In the genomic region with DNA sequence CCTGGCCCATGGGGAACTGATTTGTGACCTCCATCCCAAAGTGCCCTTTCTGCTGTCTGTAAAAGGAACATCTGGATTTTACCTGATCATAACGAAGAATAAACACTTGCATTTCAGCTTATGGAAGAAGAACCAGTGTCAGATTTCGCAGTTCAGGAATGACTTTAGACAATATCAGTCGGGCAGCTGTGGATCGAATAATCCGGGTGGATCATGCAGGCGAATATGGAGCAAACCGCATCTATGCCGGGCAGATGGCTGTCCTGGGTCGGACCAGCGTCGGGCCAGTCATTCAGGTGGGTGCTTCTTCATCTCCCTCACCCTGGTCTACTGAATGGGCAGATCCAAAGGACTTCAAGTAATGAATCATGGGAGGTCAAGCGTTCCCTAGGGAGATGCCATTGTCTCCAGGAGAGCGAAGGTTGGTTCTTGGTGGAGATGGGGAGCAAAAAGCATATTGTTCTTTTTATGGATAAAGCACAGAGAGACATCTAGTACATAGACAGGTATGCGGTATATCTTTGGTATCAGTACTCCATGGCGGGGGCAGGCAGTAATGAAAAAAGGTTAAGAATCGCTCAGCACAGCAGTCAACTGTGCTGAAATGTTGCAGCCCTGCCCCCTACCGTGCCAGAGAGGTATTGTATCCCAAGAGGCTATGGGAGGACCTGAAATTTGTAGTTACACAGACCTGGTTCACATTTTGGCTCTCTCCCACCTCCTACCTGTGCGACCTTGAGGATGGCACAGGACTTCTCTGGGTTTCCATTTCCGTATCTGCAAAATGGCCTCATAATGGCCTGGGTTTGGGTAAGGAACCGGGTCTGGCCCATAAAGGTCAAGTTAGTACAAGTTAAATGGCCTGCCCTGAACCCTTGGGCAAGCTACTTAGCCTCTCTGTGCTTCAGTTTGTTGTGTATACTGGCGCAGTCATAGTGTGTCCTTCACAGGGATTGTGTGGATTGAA, we compare ENCODE assay signal across 1 cellular context.
A peak's percentile ranks its signal among the peaks of the same experiment; 100 is the strongest.
TF ChIP-seq lines count a peak whose summit lies in the region.

No MANE protein-coding gene starts in this region.

TF ChIP-seq in HepG2, 621 proteins besides CTCF, POLR2A, EP300 and RAD21 (continues in another document):
- TF ChIP-seq GATAD2A (CRISPR knock-in tag; IDR thresholded peaks at IDR 0.05) = peak; percentile 46; the same call in 1 of the 2 replicates
- TF ChIP-seq ZNF367 (CRISPR knock-in tag; IDR thresholded peaks at IDR 0.05; ENCODE audit: borderline replicate concordance) = no peak
- peak; percentile 62 for TF ChIP-seq TEAD3 (CRISPR knock-in tag; optimal IDR thresholded peaks at IDR 0.05; ENCODE audit: borderline replicate concordance)
- no peak for TF ChIP-seq EZH2 (conservative IDR thresholded peaks at IDR 0.05; ENCODE audit: low read depth, low read length)
- TF ChIP-seq, protein P1, sequence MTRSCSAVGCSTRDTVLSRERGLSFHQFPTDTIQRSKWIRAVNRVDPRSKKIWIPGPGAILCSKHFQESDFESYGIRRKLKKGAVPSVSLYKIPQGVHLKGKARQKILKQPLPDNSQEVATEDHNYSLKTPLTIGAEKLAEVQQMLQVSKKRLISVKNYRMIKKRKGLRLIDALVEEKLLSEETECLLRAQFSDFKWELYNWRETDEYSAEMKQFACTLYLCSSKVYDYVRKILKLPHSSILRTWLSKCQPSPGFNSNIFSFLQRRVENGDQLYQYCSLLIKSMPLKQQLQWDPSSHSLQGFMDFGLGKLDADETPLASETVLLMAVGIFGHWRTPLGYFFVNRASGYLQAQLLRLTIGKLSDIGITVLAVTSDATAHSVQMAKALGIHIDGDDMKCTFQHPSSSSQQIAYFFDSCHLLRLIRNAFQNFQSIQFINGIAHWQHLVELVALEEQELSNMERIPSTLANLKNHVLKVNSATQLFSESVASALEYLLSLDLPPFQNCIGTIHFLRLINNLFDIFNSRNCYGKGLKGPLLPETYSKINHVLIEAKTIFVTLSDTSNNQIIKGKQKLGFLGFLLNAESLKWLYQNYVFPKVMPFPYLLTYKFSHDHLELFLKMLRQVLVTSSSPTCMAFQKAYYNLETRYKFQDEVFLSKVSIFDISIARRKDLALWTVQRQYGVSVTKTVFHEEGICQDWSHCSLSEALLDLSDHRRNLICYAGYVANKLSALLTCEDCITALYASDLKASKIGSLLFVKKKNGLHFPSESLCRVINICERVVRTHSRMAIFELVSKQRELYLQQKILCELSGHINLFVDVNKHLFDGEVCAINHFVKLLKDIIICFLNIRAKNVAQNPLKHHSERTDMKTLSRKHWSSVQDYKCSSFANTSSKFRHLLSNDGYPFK (CRISPR knock-in tag; IDR thresholded peaks at IDR 0.05; ENCODE audit: borderline replicate concordance) = 0 out of 2 replicates have a peak, but pooled peaks have one; percentile 18
- TF ChIP-seq ZMYM2 (CRISPR knock-in tag; IDR thresholded peaks at IDR 0.05) = no peak
- peak; percentile 71; the same call in 1 of the 2 replicates for TF ChIP-seq CBX5 (CRISPR knock-in tag; IDR thresholded peaks at IDR 0.05; ENCODE audit: borderline replicate concordance)
- TF ChIP-seq ZNF644 (CRISPR knock-in tag; IDR thresholded peaks at IDR 0.05; ENCODE audit: low read depth) = no peak
- TF ChIP-seq CEBPB (IDR thresholded peaks at IDR 0.05; ENCODE audit: borderline replicate concordance, low read depth, low read length) = no peak
- peak; percentile 40; the same call in 1 of the 2 replicates for TF ChIP-seq BCL6 (CRISPR knock-in tag; IDR thresholded peaks at IDR 0.05)
- peak; percentile 73; the same call in 1 of the 2 replicates for TF ChIP-seq ZKSCAN8 (CRISPR knock-in tag; IDR thresholded peaks at IDR 0.05; ENCODE audit: borderline replicate concordance)
- peak; percentile 62; the same call in 1 of the 2 replicates for TF ChIP-seq ZNF329 (CRISPR knock-in tag; IDR thresholded peaks at IDR 0.05; ENCODE audit: low read depth)
- TF ChIP-seq PRDM4 (CRISPR knock-in tag; IDR thresholded peaks at IDR 0.05; ENCODE audit: borderline replicate concordance) = no peak
- TF ChIP-seq ARNTL (CRISPR knock-in tag; IDR thresholded peaks at IDR 0.05) = no peak
- TF ChIP-seq, protein P2, sequence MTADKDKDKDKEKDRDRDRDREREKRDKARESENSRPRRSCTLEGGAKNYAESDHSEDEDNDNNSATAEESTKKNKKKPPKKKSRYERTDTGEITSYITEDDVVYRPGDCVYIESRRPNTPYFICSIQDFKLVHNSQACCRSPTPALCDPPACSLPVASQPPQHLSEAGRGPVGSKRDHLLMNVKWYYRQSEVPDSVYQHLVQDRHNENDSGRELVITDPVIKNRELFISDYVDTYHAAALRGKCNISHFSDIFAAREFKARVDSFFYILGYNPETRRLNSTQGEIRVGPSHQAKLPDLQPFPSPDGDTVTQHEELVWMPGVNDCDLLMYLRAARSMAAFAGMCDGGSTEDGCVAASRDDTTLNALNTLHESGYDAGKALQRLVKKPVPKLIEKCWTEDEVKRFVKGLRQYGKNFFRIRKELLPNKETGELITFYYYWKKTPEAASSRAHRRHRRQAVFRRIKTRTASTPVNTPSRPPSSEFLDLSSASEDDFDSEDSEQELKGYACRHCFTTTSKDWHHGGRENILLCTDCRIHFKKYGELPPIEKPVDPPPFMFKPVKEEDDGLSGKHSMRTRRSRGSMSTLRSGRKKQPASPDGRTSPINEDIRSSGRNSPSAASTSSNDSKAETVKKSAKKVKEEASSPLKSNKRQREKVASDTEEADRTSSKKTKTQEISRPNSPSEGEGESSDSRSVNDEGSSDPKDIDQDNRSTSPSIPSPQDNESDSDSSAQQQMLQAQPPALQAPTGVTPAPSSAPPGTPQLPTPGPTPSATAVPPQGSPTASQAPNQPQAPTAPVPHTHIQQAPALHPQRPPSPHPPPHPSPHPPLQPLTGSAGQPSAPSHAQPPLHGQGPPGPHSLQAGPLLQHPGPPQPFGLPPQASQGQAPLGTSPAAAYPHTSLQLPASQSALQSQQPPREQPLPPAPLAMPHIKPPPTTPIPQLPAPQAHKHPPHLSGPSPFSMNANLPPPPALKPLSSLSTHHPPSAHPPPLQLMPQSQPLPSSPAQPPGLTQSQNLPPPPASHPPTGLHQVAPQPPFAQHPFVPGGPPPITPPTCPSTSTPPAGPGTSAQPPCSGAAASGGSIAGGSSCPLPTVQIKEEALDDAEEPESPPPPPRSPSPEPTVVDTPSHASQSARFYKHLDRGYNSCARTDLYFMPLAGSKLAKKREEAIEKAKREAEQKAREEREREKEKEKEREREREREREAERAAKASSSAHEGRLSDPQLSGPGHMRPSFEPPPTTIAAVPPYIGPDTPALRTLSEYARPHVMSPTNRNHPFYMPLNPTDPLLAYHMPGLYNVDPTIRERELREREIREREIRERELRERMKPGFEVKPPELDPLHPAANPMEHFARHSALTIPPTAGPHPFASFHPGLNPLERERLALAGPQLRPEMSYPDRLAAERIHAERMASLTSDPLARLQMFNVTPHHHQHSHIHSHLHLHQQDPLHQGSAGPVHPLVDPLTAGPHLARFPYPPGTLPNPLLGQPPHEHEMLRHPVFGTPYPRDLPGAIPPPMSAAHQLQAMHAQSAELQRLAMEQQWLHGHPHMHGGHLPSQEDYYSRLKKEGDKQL (CRISPR knock-in tag; IDR thresholded peaks at IDR 0.05; ENCODE audit: low read depth) = no peak
- TF ChIP-seq ZNF33A (CRISPR knock-in tag; IDR thresholded peaks at IDR 0.05; ENCODE audit: borderline replicate concordance) = no peak
- TF ChIP-seq CHD4 (IDR thresholded peaks at IDR 0.05; ENCODE audit: borderline replicate concordance, low read length) = no peak
- no peak for TF ChIP-seq FOXC1 (CRISPR knock-in tag; IDR thresholded peaks at IDR 0.05; ENCODE audit: borderline replicate concordance)
- TF ChIP-seq, protein P3, sequence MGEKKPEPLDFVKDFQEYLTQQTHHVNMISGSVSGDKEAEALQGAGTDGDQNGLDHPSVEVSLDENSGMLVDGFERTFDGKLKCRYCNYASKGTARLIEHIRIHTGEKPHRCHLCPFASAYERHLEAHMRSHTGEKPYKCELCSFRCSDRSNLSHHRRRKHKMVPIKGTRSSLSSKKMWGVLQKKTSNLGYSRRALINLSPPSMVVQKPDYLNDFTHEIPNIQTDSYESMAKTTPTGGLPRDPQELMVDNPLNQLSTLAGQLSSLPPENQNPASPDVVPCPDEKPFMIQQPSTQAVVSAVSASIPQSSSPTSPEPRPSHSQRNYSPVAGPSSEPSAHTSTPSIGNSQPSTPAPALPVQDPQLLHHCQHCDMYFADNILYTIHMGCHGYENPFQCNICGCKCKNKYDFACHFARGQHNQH (CRISPR knock-in tag; IDR thresholded peaks at IDR 0.05) = peak; percentile 63; the same call in 1 of the 2 replicates
- no peak for TF ChIP-seq ZNF550 (CRISPR knock-in tag; IDR thresholded peaks at IDR 0.05; ENCODE audit: borderline replicate concordance)
- no peak for TF ChIP-seq ZNF136 (CRISPR knock-in tag; IDR thresholded peaks at IDR 0.05; ENCODE audit: low read depth)
- TF ChIP-seq, protein P4, sequence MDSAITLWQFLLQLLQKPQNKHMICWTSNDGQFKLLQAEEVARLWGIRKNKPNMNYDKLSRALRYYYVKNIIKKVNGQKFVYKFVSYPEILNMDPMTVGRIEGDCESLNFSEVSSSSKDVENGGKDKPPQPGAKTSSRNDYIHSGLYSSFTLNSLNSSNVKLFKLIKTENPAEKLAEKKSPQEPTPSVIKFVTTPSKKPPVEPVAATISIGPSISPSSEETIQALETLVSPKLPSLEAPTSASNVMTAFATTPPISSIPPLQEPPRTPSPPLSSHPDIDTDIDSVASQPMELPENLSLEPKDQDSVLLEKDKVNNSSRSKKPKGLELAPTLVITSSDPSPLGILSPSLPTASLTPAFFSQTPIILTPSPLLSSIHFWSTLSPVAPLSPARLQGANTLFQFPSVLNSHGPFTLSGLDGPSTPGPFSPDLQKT (CRISPR knock-in tag; IDR thresholded peaks at IDR 0.05; ENCODE audit: borderline replicate concordance) = no peak
- TF ChIP-seq ZNF75D (CRISPR knock-in tag; IDR thresholded peaks at IDR 0.05; ENCODE audit: borderline replicate concordance) = 0 out of 2 replicates have a peak, but pooled peaks have one; percentile 62
- TF ChIP-seq HMGXB4 (CRISPR knock-in tag; IDR thresholded peaks at IDR 0.05; ENCODE audit: borderline replicate concordance in 1 of 2, low read depth in 1 of 2) = peak; percentile 65 to 72
- no peak for TF ChIP-seq KAT7 (CRISPR knock-in tag; IDR thresholded peaks at IDR 0.05; ENCODE audit: borderline replicate concordance)
- no peak for TF ChIP-seq ZNF20 (CRISPR knock-in tag; IDR thresholded peaks at IDR 0.05)
- TF ChIP-seq MNT (IDR thresholded peaks at IDR 0.05) = no peak
- TF ChIP-seq RBM22 (optimal IDR thresholded peaks at IDR 0.05; ENCODE audit: low read length) = no peak
- no peak for TF ChIP-seq SKI (IDR thresholded peaks at IDR 0.05; ENCODE audit: partially characterized antibody)
- 0 out of 2 replicates have a peak, but pooled peaks have one; percentile 7 for TF ChIP-seq ZNF629 (CRISPR knock-in tag; conservative IDR thresholded peaks at IDR 0.05)
- TF ChIP-seq FOXA3 (CRISPR knock-in tag; IDR thresholded peaks at IDR 0.05) = peak; percentile 35; the same call in 1 of the 2 replicates
- peak; percentile 66; the same call in 1 of the 2 replicates for TF ChIP-seq ZNF350 (CRISPR knock-in tag; IDR thresholded peaks at IDR 0.05; ENCODE audit: borderline replicate concordance, low read depth)
- peak; percentile 76 for TF ChIP-seq ZBTB33 (CRISPR knock-in tag; IDR thresholded peaks at IDR 0.05)
- TF ChIP-seq HNRNPL (IDR thresholded peaks at IDR 0.05; ENCODE audit: low read depth, low read length) = no peak
- no peak for TF ChIP-seq GFI1 (CRISPR knock-in tag; IDR thresholded peaks at IDR 0.05; ENCODE audit: borderline replicate concordance)
